ENCODE assay signal across 1 cellular context in the genomic region with DNA sequence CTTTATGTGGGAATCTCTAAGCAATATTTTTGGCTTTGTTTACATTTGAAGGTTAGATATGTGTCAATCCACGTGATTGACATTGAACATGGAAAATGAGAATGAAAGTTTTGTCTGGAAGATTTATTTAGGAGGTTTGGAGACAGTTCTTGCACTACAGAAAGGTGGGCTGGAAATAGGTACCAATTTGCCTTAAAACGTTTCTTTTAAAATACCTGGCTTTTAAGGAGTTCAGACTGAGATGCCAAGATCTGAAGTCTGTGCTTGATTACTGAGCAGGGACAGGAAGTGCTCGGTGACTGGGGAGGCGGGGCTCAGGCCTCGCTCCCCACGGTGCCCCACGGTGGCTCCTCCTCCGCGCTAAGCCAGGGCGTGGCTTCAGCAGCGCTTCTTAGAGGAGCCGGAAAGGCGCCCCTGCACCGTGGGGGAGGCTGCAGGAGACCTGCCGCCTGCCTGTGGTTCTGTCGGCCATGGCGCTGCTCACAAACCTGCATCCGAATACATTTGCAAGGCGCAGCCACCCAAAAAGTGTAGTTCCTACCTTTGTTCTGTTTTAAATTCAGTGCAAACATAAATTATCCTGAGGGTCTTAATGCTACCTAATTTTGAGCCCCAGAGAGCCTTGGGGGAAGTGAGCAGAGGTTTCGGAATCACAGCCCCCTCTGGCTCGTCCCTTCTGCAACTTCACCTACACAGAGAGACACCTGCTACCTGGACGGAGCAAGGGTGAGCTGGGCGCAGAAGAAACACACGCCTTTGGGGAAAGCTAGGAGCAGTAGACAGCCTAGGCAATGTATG.
TF ChIP-seq lines count a peak whose summit lies in the region.

No MANE protein-coding gene starts in this region.

TF ChIP-seq in H1, 55 proteins besides CTCF, POLR2A, EP300 and RAD21:
- TF ChIP-seq HDAC6 (IDR thresholded peaks at IDR 0.05; ENCODE audit: low read depth, low read length) (no peak), YY1 (IDR thresholded peaks at IDR 0.05; ENCODE audit: low read depth, low read length) (peak; percentile 69; the same call in 1 of the 2 replicates), RXRA (IDR thresholded peaks at IDR 0.05; ENCODE audit: insufficient read depth, low read depth, low read length) (no peak), SIN3A (conservative IDR thresholded peaks at IDR 0.05 in 1 of 2, IDR thresholded peaks at IDR 0.05 in 1 of 2; ENCODE audit: low read depth in 1 of 2, low read length in 2 of 2) (0 out of 4 replicates have a peak, but pooled peaks of 1 of the 2 experiments have one; percentile 19), POU5F1 (IDR thresholded peaks at IDR 0.05; ENCODE audit: low read depth, low read length) (no peak), SP4 (IDR thresholded peaks at IDR 0.05; ENCODE audit: low read length) (0 out of 2 replicates have a peak, but pooled peaks have one; percentile 39), BACH1 (IDR thresholded peaks at IDR 0.05; ENCODE audit: low read length) (peak; percentile 27; the same call in 1 of the 2 replicates), CBX5 (IDR thresholded peaks at IDR 0.05; ENCODE audit: low read depth, low read length) (no peak), SIX5 (IDR thresholded peaks at IDR 0.05; ENCODE audit: low read depth, low read length) (no peak), CEBPB (IDR thresholded peaks at IDR 0.05; ENCODE audit: low read depth, low read length) (no peak), CTBP2 (IDR thresholded peaks at IDR 0.05; ENCODE audit: borderline replicate concordance, insufficient read depth, insufficient read length, low read length) (no peak)
